ENCODE assay signal across 14 cellular contexts in the genomic region with DNA sequence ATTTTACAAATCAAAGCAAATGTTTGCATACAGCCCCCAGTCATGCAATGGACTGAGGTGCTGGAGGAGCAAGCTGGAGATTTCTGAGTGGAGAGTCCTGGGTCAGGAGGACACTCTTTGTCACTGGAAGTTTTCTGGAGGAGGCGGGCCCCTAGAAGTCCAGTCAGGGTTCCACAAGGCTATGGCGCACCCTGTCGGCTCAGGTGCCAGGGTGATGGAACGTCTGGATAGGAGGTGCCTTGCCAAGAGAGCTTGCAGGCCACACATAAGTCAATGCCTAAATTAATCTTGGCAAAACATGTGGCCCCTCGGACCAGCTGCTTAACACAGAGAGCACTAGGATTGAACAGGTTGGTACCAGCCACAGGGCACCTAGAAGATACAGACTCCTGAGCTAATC.
DNase-seq lines count a peak whose midpoint lies in the region; ATAC-seq and TF ChIP-seq lines count a peak whose summit lies in the region.
"Had no signal": no experiment of that assay in that cellular context is flagged by ENCODE, and none has a peak within 500 bp of the region (broad histone marks: within the 10 kb centered on the region; RNA-seq: fewer than 3 reads in every experiment).

No MANE protein-coding gene starts in this region.

- TF ChIP-seq CTCF in C4-2B (conservative IDR thresholded peaks at IDR 0.05), result peak; percentile 58
- peak; percentile 44; the same call in 1 of the 2 replicates for TF ChIP-seq CTCF in WERI-Rb-1 (IDR thresholded peaks at IDR 0.05; ENCODE audit: low read depth, low read length)

- no peak overlapping the region for H3K27ac ChIP-seq in C4-2B
- no peak overlapping the region for H3K27ac ChIP-seq in WERI-Rb-1

- no peaks in the 10 kb centered on the region for H3K36me3 ChIP-seq in WERI-Rb-1

- H3K27me3 ChIP-seq in WERI-Rb-1 (ENCODE audit: insufficient read depth, low read depth, severe bottlenecking), result no peaks in the 10 kb centered on the region

- no peaks in the 10 kb centered on the region for H3K9me3 ChIP-seq in WERI-Rb-1 (ENCODE audit: severe bottlenecking)

- ATAC-seq in GM18868 (IDR thresholded peaks at IDR 0.05; ENCODE audit: unreplicated experiment), result no peak

- peak; percentile 62 for DNase-seq in HEK293T (ENCODE audit: extremely low spot score)
- peak; percentile 56 for DNase-seq in WERI-Rb-1
- peak; percentile 73 for DNase-seq in islet precursor cell
- no peak for DNase-seq in stimulated activated naive CD4-positive, alpha-beta T cell (lab: John Stamatoyannopoulos, UW)
- DNase-seq in A172 (ENCODE audit: low spot score), result no peak
- DNase-seq in GOT3 (lab: John Stamatoyannopoulos, UW), result no peak
- DNase-seq: activated CD4-positive, alpha-beta T cell treated with anti-CD3 and anti-CD28 coated beads for 1 hour; activated T-cell treated with anti-CD3 and anti-CD28 coated beads, Interleukin-2, amount 50 U/mL, for 48 hours; amniotic stem cell; EL; HCEC 1CT; SW 1271 had no signal

- CTCF ChIA-PET in HEK293T (lab: Yijun Ruan, JAX), result interaction anchor here (0.9 to 2.8 kb wide), 9 partner anchors 10 to 904 kb away, joined by 3 to 14 read pairs (median 3); no protein-coding TSS in a partner anchor

- no peak overlapping the region for H3K4me3 ChIP-seq in WERI-Rb-1 (ENCODE audit: low read depth, low read length)

- POLR2A ChIA-PET in HEK293T (lab: Yijun Ruan, JAX), result no interaction called here

TF ChIP-seq in HEK293T, 16 proteins besides CTCF, POLR2A, EP300 and RAD21:
- TF ChIP-seq TARDBP (IDR thresholded peaks at IDR 0.05), result no peak
- TF ChIP-seq SUZ12 (IDR thresholded peaks at IDR 0.05), result no peak
- no peak for TF ChIP-seq SP1 (IDR thresholded peaks at IDR 0.05)
- no peak for TF ChIP-seq ARNT (IDR thresholded peaks at IDR 0.05)
- no peak for TF ChIP-seq L3MBTL2 (conservative IDR thresholded peaks at IDR 0.05)
- no peak for TF ChIP-seq ELF4 (IDR thresholded peaks at IDR 0.05)
- no peak for TF ChIP-seq FOXM1 (IDR thresholded peaks at IDR 0.05; ENCODE audit: borderline replicate concordance)
- no peak for TF ChIP-seq LEF1 (IDR thresholded peaks at IDR 0.05; ENCODE audit: borderline replicate concordance)
- TF ChIP-seq FOXK2 (IDR thresholded peaks at IDR 0.05), result no peak
- no peak for TF ChIP-seq NFRKB (IDR thresholded peaks at IDR 0.05)
- no peak for TF ChIP-seq BHLHE40 (IDR thresholded peaks at IDR 0.05; ENCODE audit: borderline replicate concordance)
- TF ChIP-seq CTBP1 (IDR thresholded peaks at IDR 0.05; ENCODE audit: borderline replicate concordance), result no peak

Comparison
In these comparisons a context has a peak if more than half of its experiments do, and no peak if none do; other contexts are left out.
1. DNase-seq: peak in HEK293T (single experiment), WERI-Rb-1 (single experiment) and islet precursor cell (single experiment); none in stimulated activated naive CD4-positive, alpha-beta T cell (0 of 6), A172 (single experiment) and GOT3 (single experiment).